ENCODE assay signal across 33 cellular contexts in the genomic region with DNA sequence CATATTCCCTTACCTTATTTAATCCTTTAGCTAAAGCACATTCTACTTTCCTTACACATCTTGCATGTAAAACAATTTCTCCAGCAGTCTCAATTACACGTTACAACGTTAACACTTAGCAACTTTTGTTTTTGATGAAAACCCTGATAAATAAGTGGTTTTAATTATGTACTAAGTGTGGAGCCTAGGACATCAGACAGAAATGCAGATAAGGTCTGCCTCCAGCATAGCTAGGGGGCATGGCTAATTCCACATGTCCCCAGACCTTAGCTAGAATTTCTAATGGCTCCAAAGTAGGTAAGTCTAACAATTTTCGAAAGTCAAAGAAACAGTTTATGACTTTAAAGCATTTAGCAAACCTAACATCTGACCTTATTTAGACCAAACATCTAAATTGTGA.
"Had no signal": no experiment of that assay in that cellular context is flagged by ENCODE, and none has a peak within 500 bp of the region (broad histone marks: within the 10 kb centered on the region; RNA-seq: fewer than 3 reads in every experiment).

No MANE protein-coding gene starts in this region.

- H3K27me3 ChIP-seq: adrenal gland, body of pancreas, brain microvascular endothelial cell, breast epithelium had no signal

- H3K4me1 ChIP-seq: adrenal gland, body of pancreas, breast epithelium had no signal

- H3K4me3 Mint-ChIP-seq: activated B cell treated with CpG ODN at 0.5 μM for 24 hours; activated CD4-positive, alpha-beta memory T cell treated with anti-CD3 and anti-CD28 coated beads for 36 hours; activated CD4-positive, alpha-beta T cell treated with anti-CD3 and anti-CD28 coated beads, Interleukin-2, amount 10 ng/mL, durations not matched to agents 24 days and 14 days; activated CD8-positive, alpha-beta T cell treated with anti-CD3 and anti-CD28 coated beads for 36 hours; activated naive CD8-positive, alpha-beta T cell treated with anti-CD3 and anti-CD28 coated beads for 36 hours; T-helper 1 cell treated with Interleukin-12 subunit alpha and Interleukin-12 subunit beta and Interleukin-4 antibody, amounts not matched to agents 30 μg/mL and 1 μg/mL, for 36 hours; T-helper 2 cell treated with Interferon-gamma antibody and Interleukin-4, amounts not matched to agents 5 μg/mL and 100 μg/mL, for 36 hours had no signal

- H3K36me3 ChIP-seq: adrenal gland, brain microvascular endothelial cell, breast epithelium had no signal

- H3K27ac ChIP-seq: adrenal gland, body of pancreas, brain microvascular endothelial cell, breast epithelium, VCaP had no signal

- H3K4me3 ChIP-seq: adrenal gland, body of pancreas, breast epithelium had no signal

- FAIRE-seq: astrocyte, TTC549 had no signal

- ATAC-seq: activated CD8-positive, alpha-beta T cell treated with anti-CD3 and anti-CD28 coated beads for 36 hours; activated naive CD4-positive, alpha-beta T cell treated with anti-CD3 and anti-CD28 coated beads, Interleukin-2, amount 50 U/mL, for 72 hours; body of pancreas had no signal

- H3K27me3 Mint-ChIP-seq: activated B cell treated with CpG ODN at 0.5 μM for 24 hours; activated CD4-positive, alpha-beta T cell treated with anti-CD3 and anti-CD28 coated beads, Interleukin-2, amount 10 ng/mL, durations not matched to agents 24 days and 14 days; activated naive CD8-positive, alpha-beta T cell treated with anti-CD3 and anti-CD28 coated beads for 36 hours had no signal

- DNase-seq: activated B cell treated with CpG ODN at 0.5 μM for 24 hours; activated CD4-positive, alpha-beta memory T cell treated with anti-CD3 and anti-CD28 coated beads for 36 hours; activated CD4-positive, alpha-beta T cell treated with anti-CD3 and anti-CD28 coated beads for 4 hours; activated CD4-positive, alpha-beta T cell treated with anti-CD3 and anti-CD28 coated beads, Interleukin-2, amount 10 ng/mL, durations not matched to agents 24 days and 14 days; activated CD4-positive, alpha-beta T cell treated with anti-CD3 and anti-CD28 coated beads, Interleukin-2, amount 50 U/mL, for 1 hour; activated CD4-positive, alpha-beta T cell treated with anti-CD3 and anti-CD28 coated beads, Interleukin-2, amount 50 U/mL, for 4 hours; activated CD4-positive, CD25-positive, alpha-beta regulatory T cell treated with anti-CD3 and anti-CD28 coated beads, Interleukin-2, amount 50 U/mL, for 72 hours; activated CD8-positive, alpha-beta memory T cell treated with anti-CD3 and anti-CD28 coated beads, Interleukin-2, amount 50 U/mL, for 4 hours; activated CD8-positive, alpha-beta T cell treated with anti-CD3 and anti-CD28 coated beads for 36 hours; activated effector memory CD4-positive, alpha-beta T cell treated with Interleukin-2 at 50 U/mL for 16 hours; activated gamma-delta T cell; activated naive CD4-positive, alpha-beta T cell treated with anti-CD3 and anti-CD28 coated beads, Interleukin-2, amount 50 U/mL, for 16 hours; activated naive CD4-positive, alpha-beta T cell treated with Interleukin-2 at 50 U/mL for 16 hours; activated naive CD8-positive, alpha-beta T cell treated with anti-CD3 and anti-CD28 coated beads for 36 hours; activated T-cell treated with anti-CD3 and anti-CD28 coated beads for 4 hours; activated T-cell treated with anti-CD3 and anti-CD28 coated beads, Interleukin-2, amount 50 U/mL, for 1 hour; activated T-cell treated with anti-CD3 and anti-CD28 coated beads, Interleukin-2, amount 50 U/mL, for 48 hours; adrenal gland; amniotic stem cell; aorta; body of pancreas; brain microvascular endothelial cell; central memory CD4-positive, alpha-beta T cell; T-helper 1 cell; T-helper 2 cell; T-helper 9 cell had no signal
